ENCODE assay signal across 8 cellular contexts in genomic region chr10:29734980-29735627, GRCh38.
DNase-seq lines count a peak whose midpoint lies in the region; ATAC-seq lines count a peak whose summit lies in the region.

No MANE protein-coding gene starts in this region.

- DNase-seq in GDM1 (lab: John Stamatoyannopoulos, UW), result peak; percentile 55
- DNase-seq in Kasumi-1 (lab: John Stamatoyannopoulos, UW), result peak; percentile 60 to 65
- peak; percentile 43 to 51 for DNase-seq in activated CD4-positive, alpha-beta T cell treated with anti-CD3 and anti-CD28 coated beads, Interleukin-2, amount 50 U/mL, for 4 hours
- peak; percentile 31 for DNase-seq in effector CD4-positive, alpha-beta T cell
- peak; percentile 92 for DNase-seq in mesenteric fat pad (ENCODE audit: low spot score)
- peak; percentile 29 to 35 for DNase-seq in stimulated activated CD8-positive, alpha-beta memory T cell treated with anti-CD3 and anti-CD28 coated beads, Interleukin-2, amount 100 ng/mL, for 48 hours (ENCODE audit: low read depth in 2 of 2)
- no peak for DNase-seq in COLO829 (ENCODE audit: low spot score)

- peak; percentile 51 for ATAC-seq in GM21737 (IDR thresholded peaks at IDR 0.05; ENCODE audit: unreplicated experiment)
